ENCODE assay signal across 9 cellular contexts in the genomic region with DNA sequence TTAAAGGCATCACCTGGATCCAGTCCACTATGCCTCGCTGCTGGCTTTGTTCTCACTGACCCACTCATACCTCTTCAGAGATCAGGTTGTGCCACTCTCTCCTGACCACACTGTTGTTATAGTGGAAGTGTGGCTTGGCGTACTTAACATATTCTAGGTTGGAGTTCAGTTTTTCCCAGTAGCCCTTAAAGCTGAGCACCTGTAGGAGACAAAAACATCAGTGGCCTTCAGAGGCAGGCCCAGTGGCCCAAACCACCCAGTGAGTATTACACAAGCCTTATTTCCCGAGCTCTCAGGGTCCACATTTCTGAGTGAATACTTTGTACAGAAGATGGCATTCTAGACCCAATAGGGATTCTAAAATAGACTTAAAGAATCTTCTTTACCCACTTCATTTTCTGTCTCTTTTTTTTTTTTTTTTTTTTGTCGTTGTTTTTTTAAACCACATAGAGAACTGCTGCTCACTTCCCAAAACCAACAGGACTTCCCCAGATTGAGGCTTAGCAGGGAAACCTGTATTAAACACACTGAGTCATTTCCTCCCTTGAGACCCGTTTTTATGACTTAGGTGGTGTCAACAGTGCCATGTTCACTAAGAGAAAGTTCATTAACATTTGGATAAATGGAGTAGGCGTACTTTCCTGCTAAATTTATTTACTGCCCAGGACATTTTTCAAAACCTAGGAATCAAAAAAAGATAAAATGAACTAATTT.
A peak's percentile ranks its signal among the peaks of the same experiment; 100 is the strongest.
DNase-seq lines count a peak whose midpoint lies in the region; ATAC-seq, FAIRE-seq and TF ChIP-seq lines count a peak whose summit lies in the region.
"Had no signal": no experiment of that assay in that cellular context is flagged by ENCODE, and none has a peak within 500 bp of the region (broad histone marks: within the 10 kb centered on the region; RNA-seq: fewer than 3 reads in every experiment).

No MANE protein-coding gene starts in this region.

- FAIRE-seq in GM12892 (lab: Jason Lieb, UNC): peak; percentile 57

- H3K9ac ChIP-seq in MM.1S (ENCODE audit: low read length): peak overlapping the region; percentile 8; the same call in 1 of the 2 replicates

- H3F3A ChIP-seq in MM.1S (ENCODE audit: insufficient read depth, low read length): peaks cover 20% of the 10 kb centered on the region; the same call in 1 of the 2 replicates

- no peak for TF ChIP-seq POLR2A in GM12892 (IDR thresholded peaks at IDR 0.05; ENCODE audit: low read depth, low read length)
- TF ChIP-seq POLR2A in body of pancreas (IDR thresholded peaks at IDR 0.05): no peak

- H3K9me3 ChIP-seq in MM.1S (replicated peaks; ENCODE audit: insufficient read depth, low read length) (no peaks in the 10 kb centered on the region), thoracic aorta (no peaks in the 10 kb centered on the region), body of pancreas (no peaks in the 10 kb centered on the region)

- TF ChIP-seq CTCF in MM.1S (IDR thresholded peaks at IDR 0.05; ENCODE audit: low read length): no peak
- no peak for TF ChIP-seq CTCF in cardiac fibroblast (IDR thresholded peaks at IDR 0.05; ENCODE audit: low read depth, low read length)
- no peak for TF ChIP-seq CTCF in thoracic aorta (IDR thresholded peaks at IDR 0.05)
- TF ChIP-seq CTCF in body of pancreas (IDR thresholded peaks at IDR 0.05): no peak

- H4K20me1 ChIP-seq in MM.1S (ENCODE audit: insufficient read depth, low read length): no peaks in the 10 kb centered on the region

- H3K36me3 ChIP-seq in MM.1S (replicated peaks; ENCODE audit: insufficient read depth, low read length) (no peaks in the 10 kb centered on the region), thoracic aorta (no peaks in the 10 kb centered on the region), body of pancreas (replicated peaks in 1 of 2; ENCODE audit: insufficient read depth in 1 of 2, low read depth in 2 of 2) (peaks cover 0 to 2% of the 10 kb centered on the region in 2 donors)

- H3K4me2 ChIP-seq in MM.1S (ENCODE audit: low read depth, low read length): peak overlapping the region; percentile 27

- H3K27me3 ChIP-seq in MM.1S (replicated peaks; ENCODE audit: insufficient read depth, low read length) (no peaks in the 10 kb centered on the region), thoracic aorta (replicated peaks; ENCODE audit: insufficient read depth) (no peaks in the 10 kb centered on the region), body of pancreas (no peaks in the 10 kb centered on the region)

- peak overlapping the region; percentile 46 for H2AFZ ChIP-seq in MM.1S (ENCODE audit: low read length)

- peaks cover 57% of the 10 kb centered on the region for H3K4me1 ChIP-seq in MM.1S (ENCODE audit: low read length)
- H3K4me1 ChIP-seq in thoracic aorta (ENCODE audit: control insufficient read depth in 1 of 2, low read depth in 2 of 2): peaks cover 43 to 69% of the 10 kb centered on the region in 2 donors
- H3K4me1 ChIP-seq in body of pancreas: no peaks in the 10 kb centered on the region

- H3K79me2 ChIP-seq in MM.1S (ENCODE audit: low read length): no peaks in the 10 kb centered on the region

- DNase-seq in GM12892 (ENCODE audit: insufficient read length) (no peak), MM.1S (peak; percentile 68), cardiac fibroblast (ENCODE audit: low read depth in 2 of 2) (peak; percentile 29 to 78), thoracic aorta (ENCODE audit: low spot score) (no peak), NCI-H2171 treated with DMSO at 0.1 percent for 48 hours (lab: John Stamatoyannopoulos, UW) (no peak), iPS-NIHi7 (ENCODE audit: extremely low spot score) (no peak), body of pancreas (no peak)

- no peak overlapping the region for H3K4me3 ChIP-seq in MM.1S (ENCODE audit: low read length)
- no peak overlapping the region for H3K4me3 ChIP-seq in cardiac fibroblast (replicated peaks in 1 of 2; ENCODE audit: low read depth in 2 of 2, low read length in 2 of 2)
- H3K4me3 ChIP-seq in thoracic aorta: no peak overlapping the region
- H3K4me3 ChIP-seq in body of pancreas: no peak overlapping the region

- no peaks in the 10 kb centered on the region for H3K9me2 ChIP-seq in MM.1S (replicated peaks; ENCODE audit: insufficient read depth, low read length)

- H3K27ac ChIP-seq in MM.1S (ENCODE audit: low read length): peak overlapping the region; percentile 70; the same call in 1 of the 2 replicates
- peak overlapping the region; percentile 50 to 79 for H3K27ac ChIP-seq in thoracic aorta
- no peak overlapping the region for H3K27ac ChIP-seq in body of pancreas

- ATAC-seq in GM21717 (IDR thresholded peaks at IDR 0.05; ENCODE audit: unreplicated experiment) (peak; percentile 76), thoracic aorta (ENCODE audit: insufficient number of reproducible peaks, low FRiP score, low read depth) (peak; percentile 27), body of pancreas (no peak)
- ATAC-seq: Panc1 had no signal

- 72 to 75% methylated on average over 6 of the region's 6 CpGs for WGBS in body of pancreas, 2 donors

- intact Hi-C loops in body of pancreas (cut with DNase I): no loop called here

Comparison
In these comparisons a context has a peak if more than half of its experiments do, and no peak if none do; other contexts are left out.
1. DNase-seq: peak in MM.1S (single experiment) and cardiac fibroblast (2 of 2); none in GM12892 (single experiment), thoracic aorta (single experiment), NCI-H2171 treated with DMSO at 0.1 percent for 48 hours (single experiment), iPS-NIHi7 (single experiment) and body of pancreas (0 of 4).
2. H3K27ac ChIP-seq: peak in MM.1S (single experiment) and thoracic aorta (2 of 2); none in body of pancreas (0 of 4).